In the genomic region with DNA sequence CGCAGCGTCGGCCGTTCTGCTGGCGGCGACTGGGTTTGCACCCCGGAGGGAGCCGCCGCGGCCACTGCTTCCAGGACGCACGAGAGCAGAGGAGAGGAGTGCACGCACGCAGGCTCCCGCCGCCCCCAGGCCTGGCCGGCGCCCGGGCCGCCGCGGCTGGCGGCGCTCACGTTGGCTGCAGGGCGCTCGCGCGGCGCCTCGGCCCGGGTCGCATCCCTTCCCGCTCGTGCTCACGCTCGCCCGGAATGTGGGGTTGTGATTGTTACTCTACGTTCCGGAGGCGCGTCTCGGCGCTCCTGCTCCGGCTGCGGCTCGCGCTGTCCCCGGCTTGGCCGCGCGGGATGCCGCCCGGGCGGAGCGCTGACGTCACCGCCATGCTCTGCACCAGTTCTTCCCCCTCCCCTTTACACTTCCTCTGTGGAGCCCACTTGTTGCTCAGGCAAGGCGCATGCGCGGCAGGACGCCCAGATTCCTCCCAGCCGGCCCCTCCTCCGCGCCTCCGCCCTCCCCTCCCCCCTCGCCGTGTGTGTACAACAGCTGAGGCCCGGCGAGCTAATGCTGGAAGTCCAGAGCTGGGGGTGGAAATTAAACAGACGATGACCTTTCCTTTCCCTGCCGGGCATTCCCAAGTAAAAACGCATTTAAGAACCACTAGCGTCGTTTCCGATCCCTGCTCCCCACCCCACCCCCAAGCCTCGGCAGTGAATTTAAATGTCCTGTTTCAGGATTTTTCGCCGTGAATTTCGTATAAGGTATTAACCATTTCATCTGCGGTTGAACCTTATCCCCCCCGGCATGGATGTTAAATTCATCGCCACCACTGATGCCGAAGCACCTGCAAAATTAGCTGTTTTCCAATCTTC, we compare ENCODE assay signal across 8 cellular contexts. TPM values are rescaled to one million over a fixed set of nuclear protein-coding genes. Genes with fewer than 3 reads are reported as not detected.
DNase-seq lines count a peak whose midpoint lies in the region; ATAC-seq and TF ChIP-seq lines count a peak whose summit lies in the region.

A gene (minus strand): TSS at position 325 of the 863 bp plus-strand sequence. CDS start 916 bp downstream, outside the sequence.

- H3K79me2 ChIP-seq in PC-9 (ENCODE audit: low read depth): peaks cover 60% of the 10 kb centered on the region

- BruUV-seq in PC-9 (replicated peaks; lab: Mats Ljungman, UMichigan): TSS peak; percentile 14

- TF ChIP-seq CTCF in PC-9 (conservative IDR thresholded peaks at IDR 0.05) (no peak), epithelial cell of esophagus (IDR thresholded peaks at IDR 0.05; ENCODE audit: insufficient read depth, low read depth, low read length, missing control alignments) (no peak)

- peak; percentile 90 for DNase-seq in DMS53 treated with DMSO at 0.1 percent for 48 hours (lab: John Stamatoyannopoulos, UW; ENCODE audit: unreplicated experiment)
- peak; percentile 95 for DNase-seq in KBM-7
- peak; percentile 97 to 100 for DNase-seq in PC-9
- peak; percentile 93 for DNase-seq in activated T-cell treated with anti-CD3 and anti-CD28 coated beads for 48 hours (ENCODE audit: low read depth)
- DNase-seq in epithelial cell of esophagus (ENCODE audit: low read depth): peak; percentile 97
- DNase-seq in mucosa of gallbladder (ENCODE audit: low spot score): peak; percentile 99
- DNase-seq in stimulated activated CD8-positive, alpha-beta memory T cell treated with anti-CD3 and anti-CD28 coated beads, Interleukin-4, amount 100 ng/mL, for 4 hours (ENCODE audit: low read depth in 2 of 2, low spot score in 1 of 2): peak; percentile 90 to 92

- intact Hi-C loops in PC-9 (cut with micrococcal nuclease; ENCODE audit: unreplicated experiment): loop anchor here (1.0 to 2.0 kb wide), 14 partner anchors 12 to 152 kb away; a partner anchor contains a TSS

- H3F3A ChIP-seq in PC-9 (ENCODE audit: insufficient read depth, low read depth): peaks cover 62% of the 10 kb centered on the region

- CTCF ChIA-PET in PC-9 (lab: Charles Lee): interaction anchor here (0.5 to 2.9 kb wide), 17 partner anchors 12 to 153 kb away, joined by 3 to 14 read pairs (median 5); no protein-coding TSS in a partner anchor

- H3K36me3 ChIP-seq in PC-9 (ENCODE audit: low read depth): peaks cover 16% of the 10 kb centered on the region

- peak; percentile 72 for ATAC-seq in GM21723 (IDR thresholded peaks at IDR 0.05; ENCODE audit: unreplicated experiment)

- no peaks in the 10 kb centered on the region for H3K9me3 ChIP-seq in PC-9 (ENCODE audit: insufficient read depth, low read depth)

- peak within 1 kb of the TSS; percentile 65 for H2AFZ ChIP-seq in PC-9

- in situ Hi-C loops in KBM-7 (cut with MboI; ENCODE audit: low pct_unique_long_range_greater_than_20kb, low sequenced_read_pairs): no loop called here

- H3K27ac ChIP-seq in PC-9: peak within 1 kb of the TSS; percentile 88

- peaks cover 13% of the 10 kb centered on the region for H4K20me1 ChIP-seq in PC-9 (ENCODE audit: insufficient read depth)

- no peaks in the 10 kb centered on the region for H3K27me3 ChIP-seq in PC-9 (ENCODE audit: insufficient read depth, low read depth)

- H3K4me1 ChIP-seq in PC-9 (replicated peaks; ENCODE audit: insufficient read depth): peaks cover 54% of the 10 kb centered on the region

- peak within 1 kb of the TSS; percentile 92 for H3K4me2 ChIP-seq in PC-9

- H3K9me2 ChIP-seq in PC-9 (ENCODE audit: insufficient read depth): no peaks in the 10 kb centered on the region

- POLR2A ChIA-PET in PC-9 (lab: Charles Lee; ENCODE audit: unreplicated experiment): interaction anchor here (0.5 to 0.9 kb wide), 19 partner anchors 12 to 1207 kb away, joined by 3 to 28 read pairs (median 5); no protein-coding TSS in a partner anchor

- H3K4me3 ChIP-seq in PC-9 (peak within 1 kb of the TSS; percentile 64), epithelial cell of esophagus (ENCODE audit: low read length) (peak within 1 kb of the TSS; percentile 68)

RNA-seq across cellular contexts. Expression of the gene that starts here (rescaled TPM):
- total RNA-seq in PC-9 (2021) (74.6 and 84.5 TPM in 2 replicates), mucosa of gallbladder (70.9 TPM)

Comparison
In these comparisons a context has a peak if more than half of its experiments do, and no peak if none do; other contexts are left out.
1. Peak in every context shown above with its lines: DNase-seq, ATAC-seq, H3K4me3 ChIP-seq and H3K27ac ChIP-seq.